ENCODE assay signal across 26 cellular contexts in the genomic region with DNA sequence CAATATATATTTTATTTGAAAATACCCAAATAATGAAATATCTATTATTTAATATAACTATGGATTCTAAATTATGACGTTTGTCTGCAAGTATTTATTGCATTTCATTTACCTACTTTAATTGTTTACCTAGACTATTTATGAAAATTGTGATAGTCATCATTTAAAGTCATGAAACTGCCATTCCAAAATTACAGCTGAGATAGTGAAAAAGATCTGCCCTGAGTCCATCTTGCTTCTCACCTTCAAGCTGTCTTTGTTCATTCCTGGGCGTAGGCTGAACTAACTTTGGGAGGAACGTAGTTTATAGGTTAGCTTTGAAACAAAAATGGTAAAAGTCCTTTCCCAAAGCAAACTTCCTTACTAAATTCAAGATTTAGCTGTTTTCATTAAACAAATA. TPM values are rescaled to one million over a fixed set of nuclear protein-coding genes. Genes with fewer than 3 reads are reported as not detected.
DNase-seq lines count a peak whose midpoint lies in the region; ATAC-seq, FAIRE-seq and TF ChIP-seq lines count a peak whose summit lies in the region.
"Had no signal": no experiment of that assay in that cellular context is flagged by ENCODE, and none has a peak within 500 bp of the region (broad histone marks: within the 10 kb centered on the region; RNA-seq: fewer than 3 reads in every experiment).

No MANE protein-coding gene starts in this region.

- intact Hi-C loops in HepG2 (cut with micrococcal nuclease; ENCODE audit: unreplicated experiment) (no loop called here), right lobe of liver (cut with DNase I) (no loop called here), lower lobe of right lung (cut with DNase I) (no loop called here)

- no peaks in the 10 kb centered on the region for H4K20me1 ChIP-seq in HepG2 (ENCODE audit: insufficient read depth, low read length)

- in situ Hi-C loops in HepG2 (cut with HindIII; ENCODE audit: extremely low pct_ligation_motif_present, low pct_unique_long_range_greater_than_20kb) = no loop called here

- no peaks in the 10 kb centered on the region for H3K36me3 ChIP-seq in HepG2 (replicated peaks in 1 of 2; ENCODE audit: control insufficient read depth in 1 of 2, insufficient read depth in 2 of 2, low read length in 2 of 2)
- H3K36me3 ChIP-seq in right lobe of liver = no peaks in the 10 kb centered on the region
- H3K36me3 ChIP-seq in lower lobe of right lung = no peaks in the 10 kb centered on the region
- H3K36me3 ChIP-seq: BE2C, HAP-1 had no signal

- TF ChIP-seq POLR2A in HepG2 (IDR thresholded peaks at IDR 0.05; ENCODE audit: insufficient read depth in 1 of 2, low read depth in 2 of 2, low read length in 2 of 2) (no peak), right lobe of liver (IDR thresholded peaks at IDR 0.05) (no peak)

- BruUV-seq in HepG2 (replicated peaks; lab: Mats Ljungman, UMichigan) = no TSS peak

- H3K9ac ChIP-seq in HepG2 (ENCODE audit: insufficient read depth, low read depth, low read length) = no peak overlapping the region
- H3K9ac ChIP-seq: GM23248 had no signal

- no peaks in the 10 kb centered on the region for H3K4me1 Mint-ChIP-seq in progenitor cell of endocrine pancreas (ENCODE audit: low read depth)
- H3K4me1 Mint-ChIP-seq: CD4-positive, CD25-positive, alpha-beta regulatory T cell; CD8-positive, alpha-beta memory T cell; IgD-negative memory B cell had no signal

- H3K79me2 ChIP-seq in HepG2 (ENCODE audit: insufficient read depth, low read length) = no peaks in the 10 kb centered on the region

- no peak for TF ChIP-seq CTCF in HepG2 (CRISPR knock-in tag; IDR thresholded peaks at IDR 0.05)
- no peak for TF ChIP-seq CTCF in right lobe of liver (IDR thresholded peaks at IDR 0.05)
- no peak for TF ChIP-seq CTCF in LNCaP clone FGC (IDR thresholded peaks at IDR 0.05; ENCODE audit: control insufficient read depth, extremely low read depth, insufficient read depth)
- no peak for TF ChIP-seq CTCF in lower lobe of right lung (IDR thresholded peaks at IDR 0.05)
- TF ChIP-seq CTCF in progenitor cell of endocrine pancreas (IDR thresholded peaks at IDR 0.05; ENCODE audit: unreplicated experiment) = no peak
- TF ChIP-seq CTCF in foreskin keratinocyte (conservative IDR thresholded peaks at IDR 0.05) = no peak

- no peak overlapping the region for H3K4me2 ChIP-seq in HepG2 (ENCODE audit: low read depth, low read length)

- H3K36me3 Mint-ChIP-seq in progenitor cell of endocrine pancreas (ENCODE audit: insufficient read depth) = no peaks in the 10 kb centered on the region
- H3K36me3 Mint-ChIP-seq: CD4-positive, CD25-positive, alpha-beta regulatory T cell; CD8-positive, alpha-beta memory T cell; IgD-negative memory B cell had no signal

- TF ChIP-seq RAD21 in HepG2 (CRISPR knock-in tag; IDR thresholded peaks at IDR 0.05) = no peak

- H3K4me1 ChIP-seq in HepG2 (ENCODE audit: insufficient read depth, low read length) (peaks cover 6% of the 10 kb centered on the region), right lobe of liver (no peaks in the 10 kb centered on the region), lower lobe of right lung (no peaks in the 10 kb centered on the region), foreskin keratinocyte (no peaks in the 10 kb centered on the region)
- H3K4me1 ChIP-seq: BE2C, HAP-1 had no signal

- POLR2A ChIA-PET in HepG2 (lab: Yijun Ruan, JAX) = interaction anchor here (0.8 to 2.8 kb wide), 3 partner anchors 9 to 25 kb away, joined by 3 to 9 read pairs (median 4); a partner anchor contains a TSS

- CTCF ChIA-PET in HepG2 (lab: Yijun Ruan, JAX; ENCODE audit: low intra/inter-chr PET ratio, low total read pairs) = no interaction called here

- TF ChIP-seq EP300 in HepG2 (IDR thresholded peaks at IDR 0.05; ENCODE audit: low read depth in 2 of 2, low read length in 2 of 2) (no peak), HepG2 (CRISPR knock-in tag; IDR thresholded peaks at IDR 0.05; ENCODE audit: borderline replicate concordance) (no peak)

- no peak for FAIRE-seq in HepG2 (lab: Jason Lieb, UNC)
- peak; percentile 91 for FAIRE-seq in frontal cortex (lab: Jason Lieb, UNC)
- FAIRE-seq: GM12891, GM18507 had no signal

- H3K9me3 Mint-ChIP-seq in progenitor cell of endocrine pancreas (ENCODE audit: low read depth) = no peaks in the 10 kb centered on the region
- H3K9me3 Mint-ChIP-seq: CD4-positive, CD25-positive, alpha-beta regulatory T cell; CD8-positive, alpha-beta memory T cell; IgD-negative memory B cell had no signal

- H3K4me3 ChIP-seq in HepG2 (replicated peaks in 1 of 3; ENCODE audit: insufficient read depth in 1 of 3, low read depth in 2 of 3, low read length in 3 of 3) = no peak overlapping the region
- H3K4me3 ChIP-seq in right lobe of liver = no peak overlapping the region
- H3K4me3 ChIP-seq in LNCaP clone FGC (ENCODE audit: low read depth, low read length) = no peak overlapping the region
- H3K4me3 ChIP-seq in lower lobe of right lung = no peak overlapping the region
- H3K4me3 ChIP-seq: GM23248, HAP-1 had no signal

- 44% methylated on average over 3 of the region's 3 CpGs for WGBS in HepG2 (ENCODE audit: low lambda C conversion rate)
- 57% methylated on average over 3 of the region's 3 CpGs for WGBS in right lobe of liver (ENCODE audit: insufficient coverage, low coverage, low lambda C conversion rate, missing lambda C conversion rate)

- no peaks in the 10 kb centered on the region for H3K9me3 ChIP-seq in HepG2 (ENCODE audit: low read length)
- H3K9me3 ChIP-seq in right lobe of liver = no peaks in the 10 kb centered on the region
- H3K9me3 ChIP-seq in lower lobe of right lung = no peaks in the 10 kb centered on the region
- H3K9me3 ChIP-seq: BE2C, HAP-1 had no signal

- H3K27ac Mint-ChIP-seq in progenitor cell of endocrine pancreas = no peak overlapping the region
- H3K27ac Mint-ChIP-seq: CD4-positive, CD25-positive, alpha-beta regulatory T cell; CD8-positive, alpha-beta memory T cell; IgD-negative memory B cell had no signal

- H2AFZ ChIP-seq in HepG2 (ENCODE audit: low read length) = no peak overlapping the region
- H2AFZ ChIP-seq: GM23248 had no signal

- H3K27ac ChIP-seq in HepG2 (ENCODE audit: extremely low read length, insufficient read depth, low read length) (no peak overlapping the region), right lobe of liver (no peak overlapping the region), lower lobe of right lung (no peak overlapping the region), foreskin keratinocyte (no peak overlapping the region)
- H3K27ac ChIP-seq: GM23248 had no signal

- ATAC-seq in HepG2 (no peak), right lobe of liver (no peak), lower lobe of right lung (no peak), foreskin keratinocyte (no peak)

- H3K4me3 Mint-ChIP-seq in progenitor cell of endocrine pancreas (ENCODE audit: low read depth) = no peak overlapping the region
- H3K4me3 Mint-ChIP-seq: CD4-positive, CD25-positive, alpha-beta regulatory T cell; CD8-positive, alpha-beta memory T cell; IgD-negative memory B cell had no signal

- no peaks in the 10 kb centered on the region for H3K27me3 Mint-ChIP-seq in progenitor cell of endocrine pancreas
- H3K27me3 Mint-ChIP-seq: CD8-positive, alpha-beta memory T cell; IgD-negative memory B cell had no signal

- DNase-seq in HepG2 (ENCODE audit: low spot score) (no peak), right lobe of liver (no peak), LNCaP clone FGC (ENCODE audit: low read depth) (peak; percentile 57), frontal cortex (ENCODE audit: low spot score in 2 of 2) (no peak), lower lobe of right lung (no peak), progenitor cell of endocrine pancreas (ENCODE audit: low spot score, unreplicated experiment) (no peak), foreskin keratinocyte (no peak), SHP77 treated with DMSO at 0.1 percent for 48 hours (lab: John Stamatoyannopoulos, UW) (no peak)
- DNase-seq: 8988T; ACHN; BE2C; C1 segment of cervical spinal cord; CD4-positive, CD25-positive, alpha-beta regulatory T cell; CD8-positive, alpha-beta memory T cell; COR-L47; DMS 273 treated with DMSO at 0.1 percent for 48 hours; DMS53; DND-41; EL; GM23248 had no signal

- H3K27me3 ChIP-seq in HepG2 (ENCODE audit: control insufficient read depth in 1 of 2, insufficient read depth in 2 of 2, low read length in 2 of 2) (peaks cover 0 to 2% of the 10 kb centered on the region in 2 experiments; a peak in 1 of 5 replicates), right lobe of liver (no peaks in the 10 kb centered on the region), lower lobe of right lung (ENCODE audit: low read depth) (no peaks in the 10 kb centered on the region), foreskin keratinocyte (no peaks in the 10 kb centered on the region)
- H3K27me3 ChIP-seq: BE2C had no signal

RNA-seq across cellular contexts. Expression of a gene that starts 12.4 kb away (rescaled TPM):
- total RNA-seq in HepG2 (2016; rRNA removed; fragmentation: Illumina TruSeq; extraction: Trizol) (not detected in 2 replicates), right lobe of liver (under 1 TPM in 2 of 6 experiments, not detected in 4; 0.25 to 0.56 TPM), frontal cortex (1.6 TPM), lower lobe of right lung (not detected), progenitor cell of endocrine pancreas (2.4 and 3.6 TPM in 2 replicates), foreskin keratinocyte (2.0 and 2.2 TPM in 2 replicates)
- total RNA-seq in HepG2 (2016; cell fraction: cytosol; rRNA removed; fragmentation: Illumina TruSeq; extraction: Trizol; ENCODE audit: low read depth) = not detected in 2 replicates
- total RNA-seq in HepG2 (2016; cell fraction: insoluble cytoplasmic fraction; rRNA removed; fragmentation: Illumina TruSeq; extraction: Trizol) = not detected in 2 replicates
- not detected in 2 replicates for total RNA-seq in HepG2 (2016; cell fraction: membrane; rRNA removed; fragmentation: Illumina TruSeq; extraction: Trizol)
- not detected in 2 replicates for total RNA-seq in HepG2 (2016; cell fraction: nucleus; rRNA removed; fragmentation: Illumina TruSeq; extraction: Trizol)
- polyA plus RNA-seq in HepG2 (2011; rRNA removed) (not detected in 2 replicates), foreskin keratinocyte (2.0 TPM in 2 replicates)
- polyA plus RNA-seq in HepG2 (2011; cell fraction: cytosol; rRNA removed) = not detected in 2 replicates
- polyA plus RNA-seq in HepG2 (2011; cell fraction: nucleus; rRNA removed) = not detected in 2 replicates
- polyA plus RNA-seq in HepG2 (2012) = 0.08 TPM in 1 of 2 replicates, not detected in the other
- not detected in 2 replicates for polyA plus RNA-seq in HepG2 (2016; cell fraction: cytosol; fragmentation: Illumina TruSeq; extraction: Trizol; ENCODE audit: low read depth)
- not detected in 2 replicates for polyA plus RNA-seq in HepG2 (2016; cell fraction: insoluble cytoplasmic fraction; fragmentation: Illumina TruSeq; extraction: Trizol; ENCODE audit: low read depth)
- not detected in 2 replicates for polyA plus RNA-seq in HepG2 (2016; cell fraction: membrane; fragmentation: Illumina TruSeq; extraction: Trizol; ENCODE audit: low read depth)
- not detected in 2 replicates for polyA plus RNA-seq in HepG2 (2016; cell fraction: nucleus; fragmentation: Illumina TruSeq; extraction: Trizol; ENCODE audit: insufficient read depth, low read depth)
- 24.3 TPM in 1 of 2 replicates, not detected in the other for polyA minus RNA-seq in HepG2 (2011; rRNA and poly(A)+ RNA removed; ENCODE audit: low replicate concordance)
- 0.40 TPM in 1 of 2 replicates, not detected in the other for polyA minus RNA-seq in HepG2 (2011; cell fraction: cytosol; rRNA and poly(A)+ RNA removed)
- polyA minus RNA-seq in HepG2 (2011; cell fraction: nucleus; rRNA and poly(A)+ RNA removed) = not detected in 2 replicates
- total RNA-seq: CD4-positive, CD25-positive, alpha-beta regulatory T cell; G401; H4 had no signal

RNA-seq across cellular contexts. Expression of a gene that starts 25.7 kb away (rescaled TPM):
- 17.4 and 19.0 TPM in 2 replicates for total RNA-seq in HepG2 (2016; rRNA removed; fragmentation: Illumina TruSeq; extraction: Trizol)
- total RNA-seq in HepG2 (2016; cell fraction: cytosol; rRNA removed; fragmentation: Illumina TruSeq; extraction: Trizol; ENCODE audit: low read depth) = 6.1 and 6.9 TPM in 2 replicates
- total RNA-seq in HepG2 (2016; cell fraction: insoluble cytoplasmic fraction; rRNA removed; fragmentation: Illumina TruSeq; extraction: Trizol) = 17.0 and 19.2 TPM in 2 replicates
- total RNA-seq in HepG2 (2016; cell fraction: membrane; rRNA removed; fragmentation: Illumina TruSeq; extraction: Trizol) = 9.4 and 11.7 TPM in 2 replicates
- total RNA-seq in HepG2 (2016; cell fraction: nucleus; rRNA removed; fragmentation: Illumina TruSeq; extraction: Trizol) = 18.1 and 21.7 TPM in 2 replicates
- 12.1 and 14.1 TPM in 2 replicates for polyA plus RNA-seq in HepG2 (2011; rRNA removed)
- polyA plus RNA-seq in HepG2 (2011; cell fraction: cytosol; rRNA removed) = 13.3 and 16.7 TPM in 2 replicates
- 24.4 and 29.6 TPM in 2 replicates for polyA plus RNA-seq in HepG2 (2011; cell fraction: nucleus; rRNA removed)
- 5.6 and 7.9 TPM in 2 replicates for polyA plus RNA-seq in HepG2 (2012)
- polyA plus RNA-seq in HepG2 (2016; cell fraction: cytosol; fragmentation: Illumina TruSeq; extraction: Trizol; ENCODE audit: low read depth) = 4.9 and 6.0 TPM in 2 replicates
- 17.2 and 18.2 TPM in 2 replicates for polyA plus RNA-seq in HepG2 (2016; cell fraction: insoluble cytoplasmic fraction; fragmentation: Illumina TruSeq; extraction: Trizol; ENCODE audit: low read depth)
- 7.3 and 8.1 TPM in 2 replicates for polyA plus RNA-seq in HepG2 (2016; cell fraction: membrane; fragmentation: Illumina TruSeq; extraction: Trizol; ENCODE audit: low read depth)
- polyA plus RNA-seq in HepG2 (2016; cell fraction: nucleus; fragmentation: Illumina TruSeq; extraction: Trizol; ENCODE audit: insufficient read depth, low read depth) = 21.5 and 25.2 TPM in 2 replicates
- polyA minus RNA-seq in HepG2 (2011; rRNA and poly(A)+ RNA removed; ENCODE audit: low replicate concordance) = 26.7 and 78.7 TPM in 2 replicates
- 6.8 and 11.4 TPM in 2 replicates for polyA minus RNA-seq in HepG2 (2011; cell fraction: cytosol; rRNA and poly(A)+ RNA removed)
- 35.4 and 43.5 TPM in 2 replicates for polyA minus RNA-seq in HepG2 (2011; cell fraction: nucleus; rRNA and poly(A)+ RNA removed)
- total RNA-seq in right lobe of liver = 1 to 10 TPM; 3.2 to 7.7 (median 4.4) TPM
- 7.3 TPM for total RNA-seq in frontal cortex
- total RNA-seq in lower lobe of right lung = 11.5 TPM
- total RNA-seq in progenitor cell of endocrine pancreas = 11.7 and 12.3 TPM in 2 replicates
- total RNA-seq in foreskin keratinocyte = 13.3 and 14.4 TPM in 2 replicates
- 12.3 and 13.3 TPM in 2 replicates for polyA plus RNA-seq in foreskin keratinocyte

RNA-seq across cellular contexts. Expression of a gene that starts 26.0 kb away (rescaled TPM):
- total RNA-seq in HepG2 (2016; rRNA removed; fragmentation: Illumina TruSeq; extraction: Trizol) = 12.7 and 17.1 TPM in 2 replicates
- 8.3 and 9.6 TPM in 2 replicates for total RNA-seq in HepG2 (2016; cell fraction: cytosol; rRNA removed; fragmentation: Illumina TruSeq; extraction: Trizol; ENCODE audit: low read depth)
- total RNA-seq in HepG2 (2016; cell fraction: insoluble cytoplasmic fraction; rRNA removed; fragmentation: Illumina TruSeq; extraction: Trizol) = 11.8 and 17.5 TPM in 2 replicates
- 13.2 and 14.1 TPM in 2 replicates for total RNA-seq in HepG2 (2016; cell fraction: membrane; rRNA removed; fragmentation: Illumina TruSeq; extraction: Trizol)
- total RNA-seq in HepG2 (2016; cell fraction: nucleus; rRNA removed; fragmentation: Illumina TruSeq; extraction: Trizol) = 19.6 and 22.4 TPM in 2 replicates
- polyA plus RNA-seq in HepG2 (2011; rRNA removed) = 16.3 and 19.4 TPM in 2 replicates
- 7.9 and 12.7 TPM in 2 replicates for polyA plus RNA-seq in HepG2 (2011; cell fraction: cytosol; rRNA removed)
- 82.7 and 96.2 TPM in 2 replicates for polyA plus RNA-seq in HepG2 (2011; cell fraction: nucleus; rRNA removed)
- 11.1 and 12.0 TPM in 2 replicates for polyA plus RNA-seq in HepG2 (2012)
- polyA plus RNA-seq in HepG2 (2016; cell fraction: cytosol; fragmentation: Illumina TruSeq; extraction: Trizol; ENCODE audit: low read depth) = 5.6 and 7.1 TPM in 2 replicates
- polyA plus RNA-seq in HepG2 (2016; cell fraction: insoluble cytoplasmic fraction; fragmentation: Illumina TruSeq; extraction: Trizol; ENCODE audit: low read depth) = 11.6 and 12.8 TPM in 2 replicates
- polyA plus RNA-seq in HepG2 (2016; cell fraction: membrane; fragmentation: Illumina TruSeq; extraction: Trizol; ENCODE audit: low read depth) = 8.5 and 9.5 TPM in 2 replicates
- 58.3 and 64.2 TPM in 2 replicates for polyA plus RNA-seq in HepG2 (2016; cell fraction: nucleus; fragmentation: Illumina TruSeq; extraction: Trizol; ENCODE audit: insufficient read depth, low read depth)
- 19.2 and 21.3 TPM in 2 replicates for polyA minus RNA-seq in HepG2 (2011; rRNA and poly(A)+ RNA removed; ENCODE audit: low replicate concordance)
- polyA minus RNA-seq in HepG2 (2011; cell fraction: cytosol; rRNA and poly(A)+ RNA removed) = 4.2 and 4.7 TPM in 2 replicates
- 15.0 and 15.5 TPM in 2 replicates for polyA minus RNA-seq in HepG2 (2011; cell fraction: nucleus; rRNA and poly(A)+ RNA removed)
- 10 to 100 TPM in 2 of 6 experiments, 1 to 10 TPM in 4; 7.2 to 11.9 (median 8.4) TPM for total RNA-seq in right lobe of liver
- total RNA-seq in frontal cortex = 20.8 TPM
- 23.7 TPM for total RNA-seq in lower lobe of right lung
- total RNA-seq in progenitor cell of endocrine pancreas = 52.3 and 59.3 TPM in 2 replicates
- total RNA-seq in foreskin keratinocyte = 18.3 and 22.0 TPM in 2 replicates
- 19.7 and 21.4 TPM in 2 replicates for polyA plus RNA-seq in foreskin keratinocyte
